26 cellular contexts compared by ENCODE assay signal in genomic region chr3:72624656-72625055, GRCh38.
"Had no signal": no experiment of that assay in that cellular context is flagged by ENCODE, and none has a peak within 500 bp of the region (broad histone marks: within the 10 kb centered on the region; RNA-seq: fewer than 3 reads in every experiment).

No MANE protein-coding gene starts in this region.

- H3K4me3 ChIP-seq: cardiac muscle cell, MG63 had no signal

- DNase-seq: activated B cell treated with CpG ODN at 0.5 μM for 24 hours; activated CD4-positive, alpha-beta T cell treated with anti-CD3 and anti-CD28 coated beads for 1 hour; activated CD4-positive, alpha-beta T cell treated with anti-CD3 and anti-CD28 coated beads, Interleukin-2, amount 10 ng/mL, durations not matched to agents 24 days and 14 days; activated CD4-positive, alpha-beta T cell treated with anti-CD3 and anti-CD28 coated beads, Interleukin-2, amount 50 U/mL, for 48 hours; activated CD8-positive, alpha-beta memory T cell treated with anti-CD3 and anti-CD28 coated beads, Interleukin-2, amount 10 ng/mL, durations not matched to agents 7 days and 5 days; activated gamma-delta T cell; activated naive CD4-positive, alpha-beta T cell treated with anti-CD3 and anti-CD28 coated beads for 36 hours; activated T-cell treated with anti-CD3 and anti-CD28 coated beads, Interleukin-2, amount 50 U/mL, for 24 hours; amygdala; MG63; MV-4-11; NCI-H1092 treated with DMSO at 0.1 percent for 48 hours; NCI-H1417 treated with DMSO at 0.1 percent for 48 hours; NCI-H1694; NCI-H2029; NCI-H2107; NCI-H2171 treated with DMSO at 0.1 percent for 48 hours; NCI-H345; NCI-H510A; NCI-H526 treated with DMSO at 0.1 percent for 48 hours; NK-92 treated with Interleukin-12 subunit alpha and Interleukin-12 subunit beta, amount 100 ng/mL, for 24 hours; OCI-M1; SHP77 treated with DMSO at 0.1 percent for 48 hours; T-helper 9 cell had no signal

- H3K27me3 ChIP-seq: cardiac muscle cell, MG63 had no signal

- ATAC-seq: activated CD8-positive, alpha-beta memory T cell treated with anti-CD3 and anti-CD28 coated beads, Interleukin-2, amount 10 ng/mL, durations not matched to agents 7 days and 5 days; activated T-helper 17 cell treated with anti-CD3 and anti-CD28 coated beads, Interleukin-2, amount 50 U/mL, for 72 hours had no signal

- H3K36me3 ChIP-seq: cardiac muscle cell, MG63 had no signal

- H3K27ac ChIP-seq: cardiac muscle cell had no signal

- H3K9me3 ChIP-seq: MG63 had no signal
